In genomic region chr15:100780208-100780800, GRCh38 we compare ENCODE assay signal across 16 cellular contexts.
"Had no signal": no experiment of that assay in that cellular context is flagged by ENCODE, and none has a peak within 500 bp of the region (broad histone marks: within the 10 kb centered on the region; RNA-seq: fewer than 3 reads in every experiment).

No MANE protein-coding gene starts in this region.

- H3K4me1 ChIP-seq: psoas muscle, stomach had no signal

- H3K4me3 Mint-ChIP-seq: activated CD4-positive, alpha-beta memory T cell treated with anti-CD3 and anti-CD28 coated beads, Interleukin-2, amount 10 ng/mL, durations not matched to agents 7 days and 5 days; activated naive CD8-positive, alpha-beta T cell treated with anti-CD3 and anti-CD28 coated beads for 36 hours; naive thymus-derived CD8-positive, alpha-beta T cell had no signal

- H3K4me1 Mint-ChIP-seq: activated CD4-positive, alpha-beta memory T cell treated with anti-CD3 and anti-CD28 coated beads, Interleukin-2, amount 10 ng/mL, durations not matched to agents 7 days and 5 days; activated naive CD8-positive, alpha-beta T cell treated with anti-CD3 and anti-CD28 coated beads for 36 hours had no signal

- H3K27ac ChIP-seq: brain microvascular endothelial cell, dorsolateral prefrontal cortex, psoas muscle, stomach, thoracic aorta had no signal

- ATAC-seq: activated CD4-positive, CD25-positive, alpha-beta regulatory T cell treated with anti-CD3 and anti-CD28 coated beads, Interleukin-2, amount 50 U/mL, for 24 hours; esophagus mucosa; naive thymus-derived CD8-positive, alpha-beta T cell; psoas muscle had no signal

- H3K27me3 Mint-ChIP-seq: activated CD4-positive, alpha-beta memory T cell treated with anti-CD3 and anti-CD28 coated beads, Interleukin-2, amount 10 ng/mL, durations not matched to agents 7 days and 5 days had no signal

- DNase-seq: activated gamma-delta T cell treated with Interleukin-2 at 50 U/mL for 16 hours; activated naive CD8-positive, alpha-beta T cell treated with anti-CD3 and anti-CD28 coated beads for 36 hours; brain microvascular endothelial cell; cerebellar nuclear complex; naive thymus-derived CD8-positive, alpha-beta T cell; nucleus accumbens; psoas muscle; stimulated activated CD4-positive, alpha-beta T cell treated with anti-CD3 and anti-CD28 coated beads, Interleukin-4, amount 100 ng/mL, for 1 hour; stomach; T-helper 2 cell had no signal

- FAIRE-seq: endometrium had no signal

- H3K9me3 ChIP-seq: psoas muscle, stomach, thoracic aorta had no signal

- H3K27me3 ChIP-seq: brain microvascular endothelial cell had no signal

- H3K36me3 Mint-ChIP-seq: activated naive CD8-positive, alpha-beta T cell treated with anti-CD3 and anti-CD28 coated beads for 36 hours; naive thymus-derived CD8-positive, alpha-beta T cell had no signal

- H3K36me3 ChIP-seq: brain microvascular endothelial cell, stomach, thoracic aorta had no signal

- H3K4me3 ChIP-seq: dorsolateral prefrontal cortex, psoas muscle, stomach, thoracic aorta had no signal

- H3K9me3 Mint-ChIP-seq: activated CD4-positive, alpha-beta memory T cell treated with anti-CD3 and anti-CD28 coated beads, Interleukin-2, amount 10 ng/mL, durations not matched to agents 7 days and 5 days; activated naive CD8-positive, alpha-beta T cell treated with anti-CD3 and anti-CD28 coated beads for 36 hours had no signal

- H3K27ac Mint-ChIP-seq: activated CD4-positive, alpha-beta memory T cell treated with anti-CD3 and anti-CD28 coated beads, Interleukin-2, amount 10 ng/mL, durations not matched to agents 7 days and 5 days; activated naive CD8-positive, alpha-beta T cell treated with anti-CD3 and anti-CD28 coated beads for 36 hours; naive thymus-derived CD8-positive, alpha-beta T cell had no signal
